Comparison of ENCODE assay signal across 3 cellular contexts in the genomic region with DNA sequence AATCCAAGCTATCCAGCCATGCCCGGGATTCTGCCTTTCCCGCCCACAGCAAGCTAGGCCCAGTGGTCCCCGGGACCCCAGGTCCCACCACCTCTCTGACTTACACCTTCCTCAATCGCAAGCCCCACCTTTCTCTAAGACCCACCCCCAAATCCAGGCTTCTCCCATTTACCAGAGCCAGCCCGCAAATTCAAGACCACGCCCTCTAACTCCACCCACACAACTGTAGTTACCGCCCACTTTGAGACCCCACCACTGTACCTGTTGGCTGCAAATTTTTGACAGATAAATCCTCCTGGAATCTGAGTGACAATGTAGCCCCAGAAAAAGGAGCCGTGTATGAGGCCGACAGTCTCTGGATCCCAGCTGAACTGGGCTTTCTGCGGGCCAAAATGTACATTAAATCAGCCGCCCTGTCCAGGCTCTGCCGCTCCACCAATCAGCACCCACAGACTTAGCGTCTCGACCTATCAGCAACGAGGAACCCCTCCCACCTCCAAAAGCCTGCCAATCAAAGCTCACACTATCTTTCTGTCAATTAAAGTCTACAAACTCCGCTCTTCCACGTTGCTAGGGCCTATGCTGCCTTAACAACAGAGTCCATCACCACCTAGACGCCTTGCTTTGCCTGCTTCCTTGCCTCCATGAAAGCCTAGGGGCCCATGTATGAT.
A peak's percentile ranks its signal among the peaks of the same experiment; 100 is the strongest.
TF ChIP-seq lines count a peak whose summit lies in the region.

No MANE protein-coding gene starts in this region.

TF ChIP-seq in GM23338, 12 proteins besides CTCF, POLR2A, EP300 and RAD21 (continues in another document):
- TF ChIP-seq EZH2 (IDR thresholded peaks at IDR 0.05; ENCODE audit: low read depth, unreplicated experiment) (no peak), STAT1 (IDR thresholded peaks at IDR 0.05; ENCODE audit: unreplicated experiment) (no peak), ETS1 (IDR thresholded peaks at IDR 0.05) (no peak), ZNF114 (CRISPR knock-in tag; IDR thresholded peaks at IDR 0.05) (no peak), POLR2AphosphoS5 (IDR thresholded peaks at IDR 0.05; ENCODE audit: low read depth) (no peak)

TF ChIP-seq in SK-N-SH treated with all-trans-retinoic acid at 6 μM for 48 hours, 23 proteins besides CTCF, POLR2A, EP300 and RAD21:
- TF ChIP-seq SNAI2 (CRISPR knock-in tag; IDR thresholded peaks at IDR 0.05) (no peak), ZFP30 (CRISPR knock-in tag; IDR thresholded peaks at IDR 0.05) (no peak), BACH2 (CRISPR knock-in tag; IDR thresholded peaks at IDR 0.05; ENCODE audit: borderline replicate concordance) (no peak), ZFP3 (CRISPR knock-in tag; IDR thresholded peaks at IDR 0.05) (no peak), OSR1 (CRISPR knock-in tag; IDR thresholded peaks at IDR 0.05) (no peak), PATZ1 (CRISPR knock-in tag; IDR thresholded peaks at IDR 0.05; ENCODE audit: borderline replicate concordance) (no peak), ZNF70 (CRISPR knock-in tag; IDR thresholded peaks at IDR 0.05) (no peak), CSDC2 (CRISPR knock-in tag; IDR thresholded peaks at IDR 0.05) (no peak), ZC3H10 (CRISPR knock-in tag; IDR thresholded peaks at IDR 0.05) (no peak), PPARA (CRISPR knock-in tag; IDR thresholded peaks at IDR 0.05; ENCODE audit: borderline replicate concordance) (no peak), ARNTL (CRISPR knock-in tag; IDR thresholded peaks at IDR 0.05; ENCODE audit: borderline replicate concordance, low read depth) (no peak), RARB (CRISPR knock-in tag; IDR thresholded peaks at IDR 0.05) (no peak), ZNF565 (CRISPR knock-in tag; conservative IDR thresholded peaks at IDR 0.05; ENCODE audit: low read depth) (no peak), ESRRG (CRISPR knock-in tag; IDR thresholded peaks at IDR 0.05) (no peak), ISL1 (CRISPR knock-in tag; IDR thresholded peaks at IDR 0.05) (no peak), TOX (CRISPR knock-in tag; IDR thresholded peaks at IDR 0.05; ENCODE audit: borderline replicate concordance) (no peak), TCF4 (CRISPR knock-in tag; IDR thresholded peaks at IDR 0.05; ENCODE audit: borderline replicate concordance) (no peak)
- TF ChIP-seq, protein P1, sequence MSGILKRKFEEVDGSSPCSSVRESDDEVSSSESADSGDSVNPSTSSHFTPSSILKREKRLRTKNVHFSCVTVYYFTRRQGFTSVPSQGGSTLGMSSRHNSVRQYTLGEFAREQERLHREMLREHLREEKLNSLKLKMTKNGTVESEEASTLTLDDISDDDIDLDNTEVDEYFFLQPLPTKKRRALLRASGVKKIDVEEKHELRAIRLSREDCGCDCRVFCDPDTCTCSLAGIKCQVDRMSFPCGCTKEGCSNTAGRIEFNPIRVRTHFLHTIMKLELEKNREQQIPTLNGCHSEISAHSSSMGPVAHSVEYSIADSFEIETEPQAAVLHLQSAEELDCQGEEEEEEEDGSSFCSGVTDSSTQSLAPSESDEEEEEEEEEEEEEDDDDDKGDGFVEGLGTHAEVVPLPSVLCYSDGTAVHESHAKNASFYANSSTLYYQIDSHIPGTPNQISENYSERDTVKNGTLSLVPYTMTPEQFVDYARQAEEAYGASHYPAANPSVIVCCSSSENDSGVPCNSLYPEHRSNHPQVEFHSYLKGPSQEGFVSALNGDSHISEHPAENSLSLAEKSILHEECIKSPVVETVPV (CRISPR knock-in tag; IDR thresholded peaks at IDR 0.05) = no peak

TF ChIP-seq in H1, 55 proteins besides CTCF, POLR2A, EP300 and RAD21:
- TF ChIP-seq SAP30 (IDR thresholded peaks at IDR 0.05; ENCODE audit: insufficient read depth, insufficient replicate concordance, low read length) (no peak), FOSL1 (IDR thresholded peaks at IDR 0.05; ENCODE audit: insufficient read depth, low read depth, low read length) (no peak), SP1 (IDR thresholded peaks at IDR 0.05; ENCODE audit: low read depth, low read length) (peak; percentile 83), RNF2 (IDR thresholded peaks at IDR 0.05; ENCODE audit: borderline replicate concordance, low read depth, low read length, missing control alignments, poor library complexity, severe bottlenecking) (no peak), CHD2 (IDR thresholded peaks at IDR 0.05; ENCODE audit: low read length) (0 out of 2 replicates have a peak, but pooled peaks have one; percentile 13), CREB1 (IDR thresholded peaks at IDR 0.05) (no peak), NANOG (IDR thresholded peaks at IDR 0.05; ENCODE audit: insufficient read depth, low read depth, low read length, poor library complexity, severe bottlenecking) (no peak), SP2 (IDR thresholded peaks at IDR 0.05; ENCODE audit: low read length) (peak; percentile 15; the same call in 1 of the 2 replicates), CEBPB (IDR thresholded peaks at IDR 0.05; ENCODE audit: low read depth, low read length) (no peak)
